In genomic region chr1:189405419-189405818, GRCh38 we compare ENCODE assay signal across 1 cellular context.
TF ChIP-seq lines count a peak whose summit lies in the region.

No MANE protein-coding gene starts in this region.

TF ChIP-seq in GM23338, 12 proteins besides CTCF, POLR2A, EP300 and RAD21:
- TF ChIP-seq ZNF462 (CRISPR knock-in tag; IDR thresholded peaks at IDR 0.05): no peak
- no peak for TF ChIP-seq REST (IDR thresholded peaks at IDR 0.05; ENCODE audit: unreplicated experiment)
- no peak for TF ChIP-seq ETS1 (IDR thresholded peaks at IDR 0.05)
- TF ChIP-seq EZH2 (IDR thresholded peaks at IDR 0.05; ENCODE audit: low read depth, unreplicated experiment): no peak
- no peak for TF ChIP-seq JUNB (IDR thresholded peaks at IDR 0.05; ENCODE audit: unreplicated experiment)
- no peak for TF ChIP-seq ZNF331 (CRISPR knock-in tag; IDR thresholded peaks at IDR 0.05; ENCODE audit: low read depth)
- no peak for TF ChIP-seq EZH2phosphoT487 (IDR thresholded peaks at IDR 0.05; ENCODE audit: unreplicated experiment)
- no peak for TF ChIP-seq ZNF114 (CRISPR knock-in tag; IDR thresholded peaks at IDR 0.05)
- no peak for TF ChIP-seq POLR2AphosphoS5 (IDR thresholded peaks at IDR 0.05; ENCODE audit: low read depth)
- no peak for TF ChIP-seq CREB1 (CRISPR knock-in tag; IDR thresholded peaks at IDR 0.05; ENCODE audit: low read depth)
- TF ChIP-seq NANOG (IDR thresholded peaks at IDR 0.05; ENCODE audit: borderline replicate concordance): no peak
- TF ChIP-seq STAT1 (IDR thresholded peaks at IDR 0.05; ENCODE audit: unreplicated experiment): no peak
